In genomic region chr4:84652478-84652877, GRCh38 we compare ENCODE assay signal across 2 cellular contexts.
TF ChIP-seq lines count a peak whose summit lies in the region.

No MANE protein-coding gene starts in this region.

TF ChIP-seq in WTC11, 78 proteins besides CTCF, POLR2A, EP300 and RAD21 (continued from another document):
- TF ChIP-seq AFF4 (CRISPR knock-in tag; IDR thresholded peaks at IDR 0.05; ENCODE audit: borderline replicate concordance): no peak
- no peak for TF ChIP-seq FOXK1 (CRISPR knock-in tag; IDR thresholded peaks at IDR 0.05)
- TF ChIP-seq ZNF317 (CRISPR knock-in tag; IDR thresholded peaks at IDR 0.05; ENCODE audit: borderline replicate concordance, low read depth): no peak
- TF ChIP-seq ZNF121 (CRISPR knock-in tag; IDR thresholded peaks at IDR 0.05): no peak
- no peak for TF ChIP-seq ATF1 (CRISPR knock-in tag; IDR thresholded peaks at IDR 0.05)
TF ChIP-seq in WTC11: peak in this region for 0.

TF ChIP-seq in K562, 482 proteins besides CTCF, POLR2A, EP300 and RAD21 (continued from another document):
- TF ChIP-seq E4F1 (CRISPR knock-in tag; IDR thresholded peaks at IDR 0.05; ENCODE audit: borderline replicate concordance): no peak
- TF ChIP-seq JUND (IDR thresholded peaks at IDR 0.05; ENCODE audit: borderline replicate concordance, low read depth, low read length): no peak
- no peak for TF ChIP-seq JUND (tag; IDR thresholded peaks at IDR 0.05; ENCODE audit: borderline replicate concordance, low read depth, low read length)
- no peak for TF ChIP-seq KDM4B (IDR thresholded peaks at IDR 0.05; ENCODE audit: borderline replicate concordance in 2 of 2, low read depth in 1 of 2)
- no peak for TF ChIP-seq FOXK2 (conservative IDR thresholded peaks at IDR 0.05 in 1 of 2, IDR thresholded peaks at IDR 0.05 in 1 of 2; ENCODE audit: low read depth in 2 of 2)
- TF ChIP-seq PBX2 (CRISPR knock-in tag; IDR thresholded peaks at IDR 0.05; ENCODE audit: low read depth): no peak
- peak; percentile 65 for TF ChIP-seq PBX2 (tag; conservative IDR thresholded peaks at IDR 0.05; ENCODE audit: low read depth)
- TF ChIP-seq ZNF609 (CRISPR knock-in tag; IDR thresholded peaks at IDR 0.05; ENCODE audit: borderline replicate concordance): no peak
- TF ChIP-seq PKNOX1 (IDR thresholded peaks at IDR 0.05): peak; percentile 44
- no peak for TF ChIP-seq PATZ1 (CRISPR knock-in tag; IDR thresholded peaks at IDR 0.05; ENCODE audit: borderline replicate concordance)
- no peak for TF ChIP-seq ZNF24 (IDR thresholded peaks at IDR 0.05)
- no peak for TF ChIP-seq ZNF699 (CRISPR knock-in tag; IDR thresholded peaks at IDR 0.05; ENCODE audit: insufficient replicate concordance)
- no peak for TF ChIP-seq ZNF395 (CRISPR knock-in tag; IDR thresholded peaks at IDR 0.05)
